16 cellular contexts compared by ENCODE assay signal in the genomic region with DNA sequence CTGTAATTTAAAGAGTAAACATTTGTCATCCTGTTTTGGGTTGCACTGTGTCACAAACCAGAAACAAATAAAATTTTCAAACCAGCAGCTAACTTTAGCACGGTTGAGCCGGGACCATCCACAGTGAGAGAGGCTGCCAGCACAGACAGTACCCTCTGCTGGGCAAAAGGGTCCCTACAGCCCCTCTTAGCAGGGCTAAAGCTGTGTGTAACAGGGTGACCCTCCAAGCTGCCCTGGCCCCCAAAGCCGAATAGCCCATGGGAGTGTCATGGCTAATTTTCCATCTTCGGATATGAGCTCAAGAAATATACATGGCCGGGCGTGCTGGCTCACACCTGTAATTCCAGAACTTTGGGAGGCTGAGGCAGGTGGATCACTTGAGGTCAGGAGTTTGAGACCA.
DNase-seq lines count a peak whose midpoint lies in the region; ATAC-seq and TF ChIP-seq lines count a peak whose summit lies in the region.
"Had no signal": no experiment of that assay in that cellular context is flagged by ENCODE, and none has a peak within 500 bp of the region (broad histone marks: within the 10 kb centered on the region; RNA-seq: fewer than 3 reads in every experiment).

No MANE protein-coding gene starts in this region.

- no peak overlapping the region for H2AFZ ChIP-seq in GM23338

- H3F3A ChIP-seq in DOHH2 (ENCODE audit: control insufficient read depth, insufficient read depth) (no peaks in the 10 kb centered on the region), GM23338 (replicated peaks; ENCODE audit: low read depth) (no peaks in the 10 kb centered on the region)

- H3K79me2 ChIP-seq in DOHH2 (ENCODE audit: control insufficient read depth, low read length) (no peaks in the 10 kb centered on the region), GM23338 (replicated peaks; ENCODE audit: insufficient read depth) (no peaks in the 10 kb centered on the region), mesendoderm (ENCODE audit: control insufficient read depth, insufficient read depth, low read length) (no peaks in the 10 kb centered on the region)

- H3K4me3 ChIP-seq in DOHH2 (ENCODE audit: low read length) (no peak overlapping the region), GM23338 (no peak overlapping the region), mesendoderm (ENCODE audit: low read length) (no peak overlapping the region)
- H3K4me3 ChIP-seq: gastroesophageal sphincter, skin epidermis, thoracic aorta had no signal

- H3K23ac ChIP-seq in mesendoderm (ENCODE audit: low read length), result no peak overlapping the region

- H3K9me3 ChIP-seq in DOHH2 (ENCODE audit: control insufficient read depth, insufficient read depth, low read length), result no peaks in the 10 kb centered on the region; the same call in 1 of the 2 replicates
- H3K9me3 ChIP-seq: thoracic aorta had no signal

- no peaks in the 10 kb centered on the region for H3K9me3 Mint-ChIP-seq in GM23338
- H3K9me3 Mint-ChIP-seq: activated T-cell treated with anti-CD3 and anti-CD28 coated beads, Interleukin-2, amount 50 U/mL, for 72 hours had no signal

- no peak overlapping the region for H3K27ac Mint-ChIP-seq in GM23338
- H3K27ac Mint-ChIP-seq: activated T-cell treated with anti-CD3 and anti-CD28 coated beads, Interleukin-2, amount 50 U/mL, for 72 hours had no signal

- H3K18ac ChIP-seq in mesendoderm (ENCODE audit: low read length), result no peak overlapping the region

- no peak overlapping the region for H2BK120ac ChIP-seq in mesendoderm (ENCODE audit: low read depth, low read length)

- H3K79me1 ChIP-seq in mesendoderm (ENCODE audit: low read length), result no peaks in the 10 kb centered on the region

- no peaks in the 10 kb centered on the region for H3K36me3 ChIP-seq in DOHH2 (ENCODE audit: control insufficient read depth, low read length)
- H3K36me3 ChIP-seq in GM23338 (ENCODE audit: insufficient read depth), result no peaks in the 10 kb centered on the region
- H3K36me3 ChIP-seq in mesendoderm (ENCODE audit: control insufficient read depth, insufficient read depth, low read length), result no peaks in the 10 kb centered on the region
- H3K36me3 ChIP-seq: gastroesophageal sphincter, thoracic aorta had no signal

- H3K9ac ChIP-seq in mesendoderm (ENCODE audit: low read length), result no peak overlapping the region

- H4K20me1 ChIP-seq in DOHH2 (ENCODE audit: control insufficient read depth, insufficient read depth, low read depth, low read length) (no peaks in the 10 kb centered on the region), GM23338 (replicated peaks; ENCODE audit: insufficient read depth) (no peaks in the 10 kb centered on the region)

- no peak overlapping the region for H2BK5ac ChIP-seq in mesendoderm (ENCODE audit: low read length)

- peaks cover 4% of the 10 kb centered on the region for H3K27me3 Mint-ChIP-seq in GM23338 (ENCODE audit: insufficient read depth, low read depth, poor library complexity)

- H2BK15ac ChIP-seq in mesendoderm (replicated peaks; ENCODE audit: low read depth), result no peak overlapping the region

- no peak overlapping the region for H3K4ac ChIP-seq in mesendoderm (ENCODE audit: low read depth, low read length)

- DNase-seq in GM23338 (ENCODE audit: low spot score), result peak; percentile 73
- peak; percentile 37 for DNase-seq in mesendoderm
- no peak for DNase-seq in HCEC 1CT
- DNase-seq in NCI-H1436 treated with DMSO at 0.1 percent for 48 hours (lab: John Stamatoyannopoulos, UW), result no peak
- DNase-seq: activated T-cell treated with anti-CD3 and anti-CD28 coated beads, Interleukin-2, amount 50 U/mL, for 72 hours; anterior cingulate cortex; effector CD4-positive, alpha-beta T cell; NCI-H1694 treated with DMSO at 0.1 percent for 48 hours; SW 1271 had no signal

- H3K27me3 ChIP-seq in DOHH2 (ENCODE audit: control insufficient read depth, low read length), result no peaks in the 10 kb centered on the region
- no peaks in the 10 kb centered on the region for H3K27me3 ChIP-seq in GM23338 (ENCODE audit: insufficient read depth)
- H3K27me3 ChIP-seq in mesendoderm (ENCODE audit: insufficient read depth, low read length, poor library complexity), result no peaks in the 10 kb centered on the region

- peak; percentile 39 for TF ChIP-seq CTCF in DOHH2 (IDR thresholded peaks at IDR 0.05; ENCODE audit: low read depth, low read length, poor library complexity, severe bottlenecking)
- peak; percentile 63 to 75 for TF ChIP-seq CTCF in GM23338 (conservative IDR thresholded peaks at IDR 0.05; ENCODE audit: low read depth in 2 of 2)
- TF ChIP-seq CTCF in VCaP (conservative IDR thresholded peaks at IDR 0.05), result peak; percentile 34; the same call in 1 of the 2 replicates

- WGBS in mesendoderm (ENCODE audit: extremely low coverage, insufficient coverage, low lambda C conversion rate), result no CpG with 5 or more reads among the region's 6 CpGs

- H3K36me3 Mint-ChIP-seq in GM23338 (ENCODE audit: low read depth), result no peaks in the 10 kb centered on the region

- H4K5ac ChIP-seq in mesendoderm (ENCODE audit: low read length), result no peak overlapping the region

- H3K4me1 ChIP-seq in DOHH2 (ENCODE audit: control insufficient read depth, low read length) (no peaks in the 10 kb centered on the region), GM23338 (ENCODE audit: insufficient read depth) (no peaks in the 10 kb centered on the region), mesendoderm (ENCODE audit: control insufficient read depth, low read depth, low read length) (no peaks in the 10 kb centered on the region)
- H3K4me1 ChIP-seq: gastroesophageal sphincter had no signal

- H3K56ac ChIP-seq in mesendoderm (ENCODE audit: low read length), result no peak overlapping the region

- no peak overlapping the region for H2AK5ac ChIP-seq in mesendoderm (ENCODE audit: low read length)

- no peak overlapping the region for H3K4me3 Mint-ChIP-seq in GM23338
- H3K4me3 Mint-ChIP-seq: activated T-cell treated with anti-CD3 and anti-CD28 coated beads, Interleukin-2, amount 50 U/mL, for 72 hours had no signal

- no peak overlapping the region for H3K27ac ChIP-seq in DOHH2 (ENCODE audit: low read depth, low read length)
- H3K27ac ChIP-seq in GM23338 (ENCODE audit: low read depth), result no peak overlapping the region
- H3K27ac ChIP-seq in VCaP, result no peak overlapping the region
- H3K27ac ChIP-seq in mesendoderm (ENCODE audit: low read depth, low read length), result no peak overlapping the region
- H3K27ac ChIP-seq: gastroesophageal sphincter, skin epidermis, thoracic aorta had no signal

- H3K4me2 ChIP-seq in DOHH2 (ENCODE audit: low read length) (no peak overlapping the region), GM23338 (no peak overlapping the region), mesendoderm (ENCODE audit: low read length) (no peak overlapping the region)

- H3K9me2 ChIP-seq in DOHH2 (replicated peaks; ENCODE audit: control insufficient read depth, low read length), result no peaks in the 10 kb centered on the region
- H3K9me2 ChIP-seq in GM23338 (ENCODE audit: insufficient read depth), result no peaks in the 10 kb centered on the region

- H4K8ac ChIP-seq in mesendoderm (ENCODE audit: low read depth, low read length), result no peak overlapping the region

- peak; percentile 100 for ATAC-seq in GM23338
- ATAC-seq in GM18511 (IDR thresholded peaks at IDR 0.05; ENCODE audit: unreplicated experiment), result no peak
- ATAC-seq: activated CD4-positive, CD25-positive, alpha-beta regulatory T cell treated with anti-CD3 and anti-CD28 coated beads, Interleukin-2, amount 50 U/mL, for 24 hours; activated T-cell treated with anti-CD3 and anti-CD28 coated beads, Interleukin-2, amount 50 U/mL, for 72 hours; gastroesophageal sphincter had no signal

- no peaks in the 10 kb centered on the region for H3K4me1 Mint-ChIP-seq in GM23338

TF ChIP-seq in GM23338, 12 proteins besides CTCF, POLR2A, EP300 and RAD21:
- TF ChIP-seq, protein P1, sequence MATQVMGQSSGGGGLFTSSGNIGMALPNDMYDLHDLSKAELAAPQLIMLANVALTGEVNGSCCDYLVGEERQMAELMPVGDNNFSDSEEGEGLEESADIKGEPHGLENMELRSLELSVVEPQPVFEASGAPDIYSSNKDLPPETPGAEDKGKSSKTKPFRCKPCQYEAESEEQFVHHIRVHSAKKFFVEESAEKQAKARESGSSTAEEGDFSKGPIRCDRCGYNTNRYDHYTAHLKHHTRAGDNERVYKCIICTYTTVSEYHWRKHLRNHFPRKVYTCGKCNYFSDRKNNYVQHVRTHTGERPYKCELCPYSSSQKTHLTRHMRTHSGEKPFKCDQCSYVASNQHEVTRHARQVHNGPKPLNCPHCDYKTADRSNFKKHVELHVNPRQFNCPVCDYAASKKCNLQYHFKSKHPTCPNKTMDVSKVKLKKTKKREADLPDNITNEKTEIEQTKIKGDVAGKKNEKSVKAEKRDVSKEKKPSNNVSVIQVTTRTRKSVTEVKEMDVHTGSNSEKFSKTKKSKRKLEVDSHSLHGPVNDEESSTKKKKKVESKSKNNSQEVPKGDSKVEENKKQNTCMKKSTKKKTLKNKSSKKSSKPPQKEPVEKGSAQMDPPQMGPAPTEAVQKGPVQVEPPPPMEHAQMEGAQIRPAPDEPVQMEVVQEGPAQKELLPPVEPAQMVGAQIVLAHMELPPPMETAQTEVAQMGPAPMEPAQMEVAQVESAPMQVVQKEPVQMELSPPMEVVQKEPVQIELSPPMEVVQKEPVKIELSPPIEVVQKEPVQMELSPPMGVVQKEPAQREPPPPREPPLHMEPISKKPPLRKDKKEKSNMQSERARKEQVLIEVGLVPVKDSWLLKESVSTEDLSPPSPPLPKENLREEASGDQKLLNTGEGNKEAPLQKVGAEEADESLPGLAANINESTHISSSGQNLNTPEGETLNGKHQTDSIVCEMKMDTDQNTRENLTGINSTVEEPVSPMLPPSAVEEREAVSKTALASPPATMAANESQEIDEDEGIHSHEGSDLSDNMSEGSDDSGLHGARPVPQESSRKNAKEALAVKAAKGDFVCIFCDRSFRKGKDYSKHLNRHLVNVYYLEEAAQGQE (IDR thresholded peaks at IDR 0.05; ENCODE audit: unreplicated experiment), result no peak
- TF ChIP-seq POLR2AphosphoS5 (IDR thresholded peaks at IDR 0.05; ENCODE audit: low read depth), result no peak

Comparison
In these comparisons a context has a peak if more than half of its experiments do, and no peak if none do; other contexts are left out.
1. DNase-seq: peak in GM23338 (single experiment) and mesendoderm (single experiment); none in HCEC 1CT (single experiment) and NCI-H1436 treated with DMSO at 0.1 percent for 48 hours (single experiment).
2. Peak in every context shown above with its lines, with median percentiles within 50 percentile points of each other: CTCF ChIP-seq.